Comparison of ENCODE assay signal across 32 cellular contexts in genomic region chr7:105323366-105323765, GRCh38.
"Had no signal": no experiment of that assay in that cellular context is flagged by ENCODE, and none has a peak within 500 bp of the region (broad histone marks: within the 10 kb centered on the region; RNA-seq: fewer than 3 reads in every experiment).

No MANE protein-coding gene starts in this region.

- H3K9me3 Mint-ChIP-seq: activated B cell treated with CpG ODN at 0.5 μM for 24 hours; activated CD4-positive, alpha-beta memory T cell treated with anti-CD3 and anti-CD28 coated beads for 36 hours; activated T-cell treated with anti-CD3 and anti-CD28 coated beads, Interleukin-2, amount 50 U/mL, for 4 hours; activated T-helper 1 cell treated with anti-CD3 and anti-CD28 coated beads, Interleukin-12 subunit alpha, Interleukin-12 subunit beta, Interleukin-2, Interleukin-4 antibody, amounts not matched to agents 30 ng/mL and 10 ng/mL and 1 ng/mL, durations not matched to agents 14 hours and 24 hours and 36 hours; T-cell had no signal

- H3K4me3 ChIP-seq: Peyer's patch, SK-N-MC had no signal

- ATAC-seq: activated T-cell treated with anti-CD3 and anti-CD28 coated beads, Interleukin-2, amount 50 U/mL, for 4 hours; T-cell; T-helper 17 cell had no signal

- H3K36me3 ChIP-seq: brain microvascular endothelial cell, Peyer's patch had no signal

- H3K4me3 Mint-ChIP-seq: activated B cell treated with CpG ODN at 0.5 μM for 24 hours; activated CD4-positive, alpha-beta memory T cell treated with anti-CD3 and anti-CD28 coated beads for 36 hours; activated naive CD8-positive, alpha-beta T cell treated with anti-CD3 and anti-CD28 coated beads for 36 hours; activated T-cell treated with anti-CD3 and anti-CD28 coated beads, Interleukin-2, amount 50 U/mL, for 4 hours; activated T-helper 1 cell treated with anti-CD3 and anti-CD28 coated beads, Interleukin-12 subunit alpha, Interleukin-12 subunit beta, Interleukin-2, Interleukin-4 antibody, amounts not matched to agents 30 ng/mL and 10 ng/mL and 1 ng/mL, durations not matched to agents 14 hours and 24 hours and 36 hours; T-cell; T-helper 17 cell had no signal

- DNase-seq: activated B cell treated with CpG ODN at 0.5 μM for 24 hours; activated CD4-positive, alpha-beta memory T cell treated with anti-CD3 and anti-CD28 coated beads for 36 hours; activated CD4-positive, alpha-beta T cell treated with anti-CD3 and anti-CD28 coated beads for 4 hours; activated CD4-positive, alpha-beta T cell treated with anti-CD3 and anti-CD28 coated beads, Interleukin-2, amount 50 U/mL, for 1 hour; activated CD4-positive, CD25-positive, alpha-beta regulatory T cell treated with anti-CD3 and anti-CD28 coated beads, Interleukin-2, amount 50 U/mL, for 72 hours; activated CD8-positive, alpha-beta memory T cell treated with anti-CD3 and anti-CD28 coated beads, Interleukin-2, amount 50 U/mL, for 4 hours; activated gamma-delta T cell treated with Interleukin-2 at 50 U/mL for 16 hours; activated naive CD4-positive, alpha-beta T cell treated with anti-CD3 and anti-CD28 coated beads, Interleukin-2, amount 50 U/mL, for 16 hours; activated naive CD8-positive, alpha-beta T cell treated with anti-CD3 and anti-CD28 coated beads for 36 hours; activated T-cell treated with anti-CD3 and anti-CD28 coated beads for 4 hours; activated T-cell treated with anti-CD3 and anti-CD28 coated beads, Interleukin-2, amount 50 U/mL, for 4 hours; amniotic stem cell; aorta; brain microvascular endothelial cell; central memory CD4-positive, alpha-beta T cell; Karpas-422; KBM-7; NCI-H1048; NCI-H1105 treated with DMSO at 0.1 percent for 48 hours; NCI-H1436 treated with DMSO at 0.1 percent for 48 hours; NCI-H1694 treated with DMSO at 0.1 percent for 48 hours; NCI-H2029; NCI-H345; NCI-H524 treated with DMSO at 0.1 percent for 48 hours; Peyer's patch; Right ventricle myocardium superior; T-cell; T-helper 17 cell; T-helper 9 cell had no signal

- H3K4me1 ChIP-seq: Peyer's patch had no signal

- H3K27me3 Mint-ChIP-seq: activated B cell treated with CpG ODN at 0.5 μM for 24 hours; activated CD4-positive, alpha-beta memory T cell treated with anti-CD3 and anti-CD28 coated beads for 36 hours; activated naive CD8-positive, alpha-beta T cell treated with anti-CD3 and anti-CD28 coated beads for 36 hours; T-cell; T-helper 17 cell had no signal

- H3K9me3 ChIP-seq: Peyer's patch had no signal

- H3K27ac ChIP-seq: brain microvascular endothelial cell, Peyer's patch, SK-N-MC, VCaP had no signal

- H3K27me3 ChIP-seq: brain microvascular endothelial cell, Peyer's patch had no signal

- H3K27ac Mint-ChIP-seq: activated B cell treated with CpG ODN at 0.5 μM for 24 hours; activated CD4-positive, alpha-beta memory T cell treated with anti-CD3 and anti-CD28 coated beads for 36 hours; activated naive CD8-positive, alpha-beta T cell treated with anti-CD3 and anti-CD28 coated beads for 36 hours; activated T-helper 1 cell treated with anti-CD3 and anti-CD28 coated beads, Interleukin-12 subunit alpha, Interleukin-12 subunit beta, Interleukin-2, Interleukin-4 antibody, amounts not matched to agents 30 ng/mL and 10 ng/mL and 1 ng/mL, durations not matched to agents 14 hours and 24 hours and 36 hours; T-cell; T-helper 17 cell had no signal
